Comparison of ENCODE assay signal across 19 cellular contexts in genomic region chr7:107234436-107234835, GRCh38.
DNase-seq lines count a peak whose midpoint lies in the region; ATAC-seq and TF ChIP-seq lines count a peak whose summit lies in the region.
"Had no signal": no experiment of that assay in that cellular context is flagged by ENCODE, and none has a peak within 500 bp of the region (broad histone marks: within the 10 kb centered on the region; RNA-seq: fewer than 3 reads in every experiment).

No MANE protein-coding gene starts in this region.

- CTCF ChIA-PET in WTC11 (lab: Charles Lee), result no interaction called here

- intact Hi-C loops in prostate gland (cut with DNase I) (no loop called here), ascending aorta (cut with DNase I) (no loop called here)

- H3K27me3 ChIP-seq in prostate gland (replicated peaks; ENCODE audit: insufficient read depth) (no peaks in the 10 kb centered on the region), ascending aorta (no peaks in the 10 kb centered on the region)
- H3K27me3 ChIP-seq: spleen had no signal

- TF ChIP-seq POLR2A in prostate gland (IDR thresholded peaks at IDR 0.05), result no peak

- peaks cover 30% of the 10 kb centered on the region for H3K4me1 Mint-ChIP-seq in WTC11
- H3K4me1 Mint-ChIP-seq: stimulated activated naive B cell treated with anti-CD40 and anti-IgM and Interleukin-4, amounts not matched to agents 10 μg/mL and 1 μg/mL and 100 μg/mL, for 72 hours had no signal

- H3K4me1 ChIP-seq in prostate gland (replicated peaks) (no peaks in the 10 kb centered on the region), ascending aorta (no peaks in the 10 kb centered on the region)
- H3K4me1 ChIP-seq: A549, spleen had no signal

- POLR2A ChIA-PET in WTC11 (lab: Charles Lee), result no interaction called here

- peak overlapping the region; percentile 53 to 55 for H3K27ac ChIP-seq in prostate gland
- no peak overlapping the region for H3K27ac ChIP-seq in ascending aorta
- H3K27ac ChIP-seq: A549, spleen had no signal

- DNase-seq in NCI-H510A treated with DMSO at 0.1 percent for 48 hours (lab: John Stamatoyannopoulos, UW), result peak; percentile 10
- DNase-seq in NCI-H510A (lab: John Stamatoyannopoulos, UW), result no peak
- DNase-seq in WTC11 (ENCODE audit: low spot score), result no peak
- peak; percentile 23 for DNase-seq in fibroblast of peridontal ligament (ENCODE audit: extremely low read depth)
- DNase-seq in prostate gland (ENCODE audit: low spot score), result no peak
- DNase-seq in ascending aorta (ENCODE audit: low spot score in 2 of 2), result no peak
- DNase-seq in iPS-NIHi11 (ENCODE audit: low spot score), result no peak
- DNase-seq: activated CD4-positive, alpha-beta T cell treated with anti-CD3 and anti-CD28 coated beads for 4 hours; activated CD8-positive, alpha-beta memory T cell treated with anti-CD3 and anti-CD28 coated beads, Interleukin-2, amount 50 U/mL, for 48 hours; activated naive CD4-positive, alpha-beta T cell treated with anti-CD3 and anti-CD28 coated beads for 36 hours; CD4-positive, alpha-beta T cell; effector CD4-positive, alpha-beta T cell; NCI-H1048; NCI-H2171; SIG-M5; spleen; stimulated activated naive B cell treated with anti-CD40 and anti-IgM and Interleukin-4, amounts not matched to agents 10 μg/mL and 1 μg/mL and 100 μg/mL, for 72 hours had no signal

- H3K4me3 Mint-ChIP-seq in WTC11, result no peak overlapping the region
- H3K4me3 Mint-ChIP-seq: activated naive CD4-positive, alpha-beta T cell treated with anti-CD3 and anti-CD28 coated beads for 36 hours; CD4-positive, alpha-beta T cell; stimulated activated naive B cell treated with anti-CD40 and anti-IgM and Interleukin-4, amounts not matched to agents 10 μg/mL and 1 μg/mL and 100 μg/mL, for 72 hours had no signal

- H3K36me3 ChIP-seq in prostate gland, result no peaks in the 10 kb centered on the region
- H3K36me3 ChIP-seq in ascending aorta, result peaks cover 3 to 10% of the 10 kb centered on the region in 2 donors

- H3K27ac Mint-ChIP-seq in WTC11, result peak overlapping the region; percentile 16; the same call in 1 of the 2 replicates
- H3K27ac Mint-ChIP-seq: activated naive CD4-positive, alpha-beta T cell treated with anti-CD3 and anti-CD28 coated beads for 36 hours; CD4-positive, alpha-beta T cell; stimulated activated naive B cell treated with anti-CD40 and anti-IgM and Interleukin-4, amounts not matched to agents 10 μg/mL and 1 μg/mL and 100 μg/mL, for 72 hours had no signal

- H3K36me3 Mint-ChIP-seq in WTC11, result no peaks in the 10 kb centered on the region

- H3K9me3 ChIP-seq in prostate gland (no peaks in the 10 kb centered on the region), ascending aorta (no peaks in the 10 kb centered on the region)
- H3K9me3 ChIP-seq: A549, spleen had no signal

- H3K27me3 Mint-ChIP-seq in WTC11 (ENCODE audit: low read depth), result no peaks in the 10 kb centered on the region
- H3K27me3 Mint-ChIP-seq: CD4-positive, alpha-beta T cell; stimulated activated naive B cell treated with anti-CD40 and anti-IgM and Interleukin-4, amounts not matched to agents 10 μg/mL and 1 μg/mL and 100 μg/mL, for 72 hours had no signal

- no peak overlapping the region for H3K4me3 ChIP-seq in prostate gland
- H3K4me3 ChIP-seq in ascending aorta, result no peak overlapping the region
- H3K4me3 ChIP-seq: A549, spleen had no signal

- ATAC-seq in WTC11 (peak; percentile 53; the same call in 1 of the 2 replicates), HG02623 (IDR thresholded peaks at IDR 0.05; ENCODE audit: unreplicated experiment) (no peak)
- ATAC-seq: A549; stimulated activated naive B cell treated with anti-CD40 and anti-IgM and Interleukin-4, amounts not matched to agents 10 μg/mL and 1 μg/mL and 100 μg/mL, for 72 hours had no signal

- no peaks in the 10 kb centered on the region for H3K9me3 Mint-ChIP-seq in WTC11
- H3K9me3 Mint-ChIP-seq: activated naive CD4-positive, alpha-beta T cell treated with anti-CD3 and anti-CD28 coated beads for 36 hours; CD4-positive, alpha-beta T cell; stimulated activated naive B cell treated with anti-CD40 and anti-IgM and Interleukin-4, amounts not matched to agents 10 μg/mL and 1 μg/mL and 100 μg/mL, for 72 hours had no signal

- TF ChIP-seq CTCF in WTC11 (IDR thresholded peaks at IDR 0.05), result no peak
- TF ChIP-seq CTCF in prostate gland (IDR thresholded peaks at IDR 0.05), result no peak
- TF ChIP-seq CTCF in ascending aorta (IDR thresholded peaks at IDR 0.05), result no peak

- WGBS in prostate gland, result 60% methylated on average over 3 of the region's 3 CpGs

TF ChIP-seq in WTC11, 78 proteins besides CTCF, POLR2A, EP300 and RAD21 (continues in another document):
- TF ChIP-seq MXD4 (CRISPR knock-in tag; IDR thresholded peaks at IDR 0.05; ENCODE audit: borderline replicate concordance) (no peak), ZNF512 (CRISPR knock-in tag; IDR thresholded peaks at IDR 0.05; ENCODE audit: borderline replicate concordance) (no peak), NR3C1 (CRISPR knock-in tag; conservative IDR thresholded peaks at IDR 0.05; ENCODE audit: low read depth) (no peak), PRDM15 (CRISPR knock-in tag; IDR thresholded peaks at IDR 0.05) (no peak), OVOL2 (CRISPR knock-in tag; IDR thresholded peaks at IDR 0.05; ENCODE audit: borderline replicate concordance) (no peak), PRRX2 (CRISPR knock-in tag; IDR thresholded peaks at IDR 0.05) (no peak), E2F1 (CRISPR knock-in tag; IDR thresholded peaks at IDR 0.05) (no peak)
- TF ChIP-seq, protein P1, sequence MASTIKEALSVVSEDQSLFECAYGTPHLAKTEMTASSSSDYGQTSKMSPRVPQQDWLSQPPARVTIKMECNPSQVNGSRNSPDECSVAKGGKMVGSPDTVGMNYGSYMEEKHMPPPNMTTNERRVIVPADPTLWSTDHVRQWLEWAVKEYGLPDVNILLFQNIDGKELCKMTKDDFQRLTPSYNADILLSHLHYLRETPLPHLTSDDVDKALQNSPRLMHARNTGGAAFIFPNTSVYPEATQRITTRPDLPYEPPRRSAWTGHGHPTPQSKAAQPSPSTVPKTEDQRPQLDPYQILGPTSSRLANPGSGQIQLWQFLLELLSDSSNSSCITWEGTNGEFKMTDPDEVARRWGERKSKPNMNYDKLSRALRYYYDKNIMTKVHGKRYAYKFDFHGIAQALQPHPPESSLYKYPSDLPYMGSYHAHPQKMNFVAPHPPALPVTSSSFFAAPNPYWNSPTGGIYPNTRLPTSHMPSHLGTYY (CRISPR knock-in tag; IDR thresholded peaks at IDR 0.05), result no peak

Comparison
In these comparisons a context has a peak if more than half of its experiments do, and no peak if none do; other contexts are left out.
1. DNase-seq: peak in NCI-H510A treated with DMSO at 0.1 percent for 48 hours (single experiment) and fibroblast of peridontal ligament (single experiment); none in NCI-H510A (single experiment), WTC11 (single experiment), prostate gland (single experiment), ascending aorta (0 of 2) and iPS-NIHi11 (single experiment).
2. H3K27ac ChIP-seq: peak in prostate gland (2 of 2); none in ascending aorta (0 of 2).